Comparison of ENCODE assay signal across 21 cellular contexts in the genomic region with DNA sequence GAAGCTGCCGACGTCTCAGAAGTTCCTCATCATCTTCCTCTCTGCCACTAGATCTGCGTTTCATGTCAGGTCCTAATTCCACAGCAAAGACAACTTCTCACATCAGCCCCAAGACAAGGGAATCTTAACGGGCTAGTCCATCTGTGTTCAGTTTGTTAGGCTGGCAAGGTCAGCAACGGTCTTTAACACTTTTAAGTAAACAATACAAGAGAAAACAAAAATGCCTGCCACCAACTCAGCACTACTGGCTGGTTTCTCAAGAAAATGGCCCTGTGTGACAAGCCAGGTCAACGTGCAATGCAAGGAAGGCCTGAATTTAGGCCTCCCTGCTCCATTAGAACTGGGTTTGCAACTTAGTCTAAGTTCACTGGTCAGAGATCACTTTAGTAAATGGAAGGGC.
A peak's percentile ranks its signal among the peaks of the same experiment; 100 is the strongest.
DNase-seq lines count a peak whose midpoint lies in the region; ATAC-seq and TF ChIP-seq lines count a peak whose summit lies in the region.
"Had no signal": no experiment of that assay in that cellular context is flagged by ENCODE, and none has a peak within 500 bp of the region (broad histone marks: within the 10 kb centered on the region; RNA-seq: fewer than 3 reads in every experiment).

No MANE protein-coding gene starts in this region.

- no peak overlapping the region for H3K4me3 ChIP-seq in BLaER1 treated with 17β-estradiol and CSF1 and Interleukin-3, amounts not matched to agents 10 nM and 100 nM
- no peak overlapping the region for H3K4me3 ChIP-seq in parathyroid adenoma (ENCODE audit: low read depth, low read length)

- no peaks in the 10 kb centered on the region for H3K9me3 Mint-ChIP-seq in activated T-cell treated with anti-CD3 and anti-CD28 coated beads, Interleukin-2, amount 50 U/mL, for 24 hours
- H3K9me3 Mint-ChIP-seq in effector memory CD8-positive, alpha-beta T cell: no peaks in the 10 kb centered on the region
- H3K9me3 Mint-ChIP-seq: HFFc6 had no signal

- H3K27ac ChIP-seq in BLaER1 treated with 17β-estradiol and CSF1 and Interleukin-3, amounts not matched to agents 10 nM and 100 nM: no peak overlapping the region
- no peak overlapping the region for H3K27ac ChIP-seq in parathyroid adenoma

- no peaks in the 10 kb centered on the region for H3K79me2 ChIP-seq in parathyroid adenoma

- H3K27me3 ChIP-seq in BLaER1 treated with 17β-estradiol and CSF1 and Interleukin-3, amounts not matched to agents 10 nM and 100 nM: no peaks in the 10 kb centered on the region
- H3K27me3 ChIP-seq in parathyroid adenoma (ENCODE audit: control insufficient read depth, insufficient read depth, low read length): no peaks in the 10 kb centered on the region

- peaks cover 0 to 7% (median 6%) of the 10 kb centered on the region in 10 experiments; a peak in 9 of 20 replicates for H3K4me1 ChIP-seq in BLaER1 treated with 17β-estradiol and CSF1 and Interleukin-3, amounts not matched to agents 10 nM and 100 nM
- H3K4me1 ChIP-seq in parathyroid adenoma: peaks cover 5% of the 10 kb centered on the region

- H3K9ac ChIP-seq in BLaER1 treated with 17β-estradiol and CSF1 and Interleukin-3, amounts not matched to agents 10 nM and 100 nM: no peak overlapping the region
- no peak overlapping the region for H3K9ac ChIP-seq in parathyroid adenoma

- H3K4me3 Mint-ChIP-seq in activated T-cell treated with anti-CD3 and anti-CD28 coated beads, Interleukin-2, amount 50 U/mL, for 24 hours: no peak overlapping the region
- H3K4me3 Mint-ChIP-seq in effector memory CD8-positive, alpha-beta T cell: no peak overlapping the region
- H3K4me3 Mint-ChIP-seq: B cell, HFFc6 had no signal

- ATAC-seq in effector memory CD8-positive, alpha-beta T cell (replicated peaks): no peak
- ATAC-seq: PC-3 had no signal

- no peak for DNase-seq in activated T-cell treated with anti-CD3 and anti-CD28 coated beads, Interleukin-2, amount 50 U/mL, for 24 hours
- no peak for DNase-seq in activated T-cell treated with anti-CD3 and anti-CD28 coated beads, Interleukin-2, amount 50 U/mL, for 48 hours
- no peak for DNase-seq in effector memory CD8-positive, alpha-beta T cell
- DNase-seq in SHP77 (lab: John Stamatoyannopoulos, UW) (no peak), NK-92 (lab: John Stamatoyannopoulos, UW; ENCODE audit: unreplicated experiment) (no peak)
- DNase-seq in stimulated activated CD4-positive, alpha-beta T cell treated with anti-CD3 and anti-CD28 coated beads, Interleukin-15, amount 100 ng/mL, for 24 hours: no peak
- DNase-seq: 8988T, DMS79, H7, HFFc6, IMR-90, NCI-H1417 treated with DMSO at 0.1 percent for 48 hours, NCI-H187 treated with DMSO at 0.1 percent for 48 hours, NCI-H226, NCI-H524, PC-3, RPMI8226, SIG-M5 had no signal

- no peaks in the 10 kb centered on the region for H4K20me1 ChIP-seq in BLaER1 treated with 17β-estradiol and CSF1 and Interleukin-3, amounts not matched to agents 10 nM and 100 nM

- TF ChIP-seq CTCF in parathyroid adenoma (IDR thresholded peaks at IDR 0.05): no peak

- no peak overlapping the region for H2AFZ ChIP-seq in parathyroid adenoma

- no peaks in the 10 kb centered on the region for H3K36me3 ChIP-seq in BLaER1 treated with 17β-estradiol and CSF1 and Interleukin-3, amounts not matched to agents 10 nM and 100 nM
- no peaks in the 10 kb centered on the region for H3K36me3 ChIP-seq in parathyroid adenoma (ENCODE audit: control insufficient read depth, insufficient read depth, low read length)

- no peaks in the 10 kb centered on the region for H3K4me1 Mint-ChIP-seq in activated T-cell treated with anti-CD3 and anti-CD28 coated beads, Interleukin-2, amount 50 U/mL, for 24 hours (ENCODE audit: low read depth)
- peaks cover 0 to 4% of the 10 kb centered on the region in 2 donors for H3K4me1 Mint-ChIP-seq in effector memory CD8-positive, alpha-beta T cell (ENCODE audit: low read depth in 2 of 2)
- H3K4me1 Mint-ChIP-seq: B cell had no signal

- peaks cover 90% of the 10 kb centered on the region for H3K36me3 Mint-ChIP-seq in activated T-cell treated with anti-CD3 and anti-CD28 coated beads, Interleukin-2, amount 50 U/mL, for 24 hours (ENCODE audit: low read depth)
- peaks cover 40% of the 10 kb centered on the region for H3K36me3 Mint-ChIP-seq in effector memory CD8-positive, alpha-beta T cell (ENCODE audit: insufficient read depth)

- peak overlapping the region; percentile 50 for H3K27ac Mint-ChIP-seq in activated T-cell treated with anti-CD3 and anti-CD28 coated beads, Interleukin-2, amount 50 U/mL, for 24 hours
- H3K27ac Mint-ChIP-seq in effector memory CD8-positive, alpha-beta T cell: peak overlapping the region; percentile 68 to 82
- H3K27ac Mint-ChIP-seq: B cell, HFFc6 had no signal

- no peaks in the 10 kb centered on the region for H3K9me3 ChIP-seq in BLaER1 treated with 17β-estradiol and CSF1 and Interleukin-3, amounts not matched to agents 10 nM and 100 nM (replicated peaks in 1 of 11)
- H3K9me3 ChIP-seq in parathyroid adenoma (ENCODE audit: control insufficient read depth, low read length): no peaks in the 10 kb centered on the region

- peak overlapping the region in 7 of 11 experiments; percentile 10 to 39 (median 25); a peak in 9 of 22 replicates for H3K4me2 ChIP-seq in BLaER1 treated with 17β-estradiol and CSF1 and Interleukin-3, amounts not matched to agents 10 nM and 100 nM
- H3K4me2 ChIP-seq in parathyroid adenoma (ENCODE audit: low read length): peak overlapping the region; percentile 10

- H3K27me3 Mint-ChIP-seq in activated T-cell treated with anti-CD3 and anti-CD28 coated beads, Interleukin-2, amount 50 U/mL, for 24 hours: no peaks in the 10 kb centered on the region
- no peaks in the 10 kb centered on the region for H3K27me3 Mint-ChIP-seq in effector memory CD8-positive, alpha-beta T cell
- H3K27me3 Mint-ChIP-seq: B cell had no signal
